In the genomic region with DNA sequence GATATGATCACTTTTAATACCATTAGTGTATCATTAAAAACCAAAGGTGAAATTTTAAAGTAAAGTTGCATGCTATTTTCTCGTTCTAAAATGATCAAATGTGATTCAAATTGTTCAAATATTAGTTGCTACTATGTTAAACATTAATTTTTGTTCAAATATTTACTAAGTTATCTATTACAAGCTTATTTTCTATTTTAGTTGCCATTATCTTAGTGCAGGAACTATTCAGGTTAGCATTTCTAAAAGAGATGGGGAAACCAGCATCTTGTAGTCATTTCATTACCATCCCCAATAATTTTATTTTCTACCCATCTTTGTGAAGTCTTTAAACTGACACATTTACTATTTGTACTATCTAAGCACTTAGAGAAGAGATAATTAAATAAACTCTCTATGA, we compare ENCODE assay signal across 22 cellular contexts.
A peak's percentile ranks its signal among the peaks of the same experiment; 100 is the strongest.
DNase-seq lines count a peak whose midpoint lies in the region; ATAC-seq, FAIRE-seq and TF ChIP-seq lines count a peak whose summit lies in the region.
"Had no signal": no experiment of that assay in that cellular context is flagged by ENCODE, and none has a peak within 500 bp of the region (broad histone marks: within the 10 kb centered on the region; RNA-seq: fewer than 3 reads in every experiment).

No MANE protein-coding gene starts in this region.

- TF ChIP-seq RAD21 in SK-N-SH (IDR thresholded peaks at IDR 0.05; ENCODE audit: low read length), result no peak

- H3K79me2 ChIP-seq in SK-N-SH (ENCODE audit: insufficient read depth), result no peaks in the 10 kb centered on the region

- H3K4me3 ChIP-seq in SK-N-SH (ENCODE audit: low read depth in 2 of 2, low read length in 1 of 2), result no peak overlapping the region
- H3K4me3 ChIP-seq in body of pancreas, result no peak overlapping the region
- H3K4me3 ChIP-seq in kidney (ENCODE audit: low read length in 2 of 2), result no peak overlapping the region
- no peak overlapping the region for H3K4me3 ChIP-seq in small intestine (ENCODE audit: low read depth in 1 of 2, low read length in 2 of 2)
- no peak overlapping the region for H3K4me3 ChIP-seq in esophagus muscularis mucosa

- no peak overlapping the region for H3K9ac ChIP-seq in SK-N-SH
- no peak overlapping the region for H3K9ac ChIP-seq in kidney (ENCODE audit: low read length in 2 of 2)

- CTCF ChIA-PET in SK-N-SH (lab: Yijun Ruan, JAX), result no interaction called here

- TF ChIP-seq POLR2A in body of pancreas (IDR thresholded peaks at IDR 0.05) (no peak), esophagus muscularis mucosa (IDR thresholded peaks at IDR 0.05; ENCODE audit: low read depth) (no peak)

- TF ChIP-seq EP300 in SK-N-SH (IDR thresholded peaks at IDR 0.05; ENCODE audit: borderline replicate concordance in 1 of 2, low read depth in 1 of 2, low read length in 1 of 2) (no peak), esophagus muscularis mucosa (IDR thresholded peaks at IDR 0.05) (no peak)

- peak; percentile 29 for FAIRE-seq in kidney (lab: Jason Lieb, UNC)
- FAIRE-seq in small intestine (lab: Jason Lieb, UNC), result peak; percentile 65
- FAIRE-seq: HepG2 had no signal

- no peaks in the 10 kb centered on the region for H4K20me1 ChIP-seq in SK-N-SH (ENCODE audit: insufficient read depth)

- H2AFZ ChIP-seq in SK-N-SH (ENCODE audit: low read depth), result no peak overlapping the region

- ATAC-seq in SK-N-SH treated with all-trans-retinoic acid at 6 μM for 48 hours (no peak), body of pancreas (peak; percentile 83)
- ATAC-seq: HCT116, HepG2 had no signal

- whole genome bisulfite sequencing in SK-N-SH (ENCODE audit: low lambda C conversion rate), result 76% methylated on average over 1 of the region's 1 CpG
- 5 to 21% methylated on average over 1 of the region's 1 CpG for WGBS in body of pancreas, 2 donors
- 63 to 79% (median 75%) methylated on average over 1 of the region's 1 CpG for WGBS in small intestine, 3 donors
- 97% methylated on average over 1 of the region's 1 CpG for WGBS in esophagus muscularis mucosa

- no peaks in the 10 kb centered on the region; the same call in 1 of the 2 replicates for H3K9me2 ChIP-seq in SK-N-SH

- no peak for TF ChIP-seq CTCF in SK-N-SH (IDR thresholded peaks at IDR 0.05)
- no peak for TF ChIP-seq CTCF in body of pancreas (IDR thresholded peaks at IDR 0.05)
- TF ChIP-seq CTCF in kidney (IDR thresholded peaks at IDR 0.05; ENCODE audit: borderline replicate concordance, extremely low read depth, insufficient read depth), result no peak
- no peak for TF ChIP-seq CTCF in esophagus muscularis mucosa (IDR thresholded peaks at IDR 0.05)

- H3K4me1 ChIP-seq in SK-N-SH (ENCODE audit: control insufficient read depth in 1 of 2, insufficient read depth in 2 of 2, low read depth in 1 of 2, low read length in 1 of 2), result no peaks in the 10 kb centered on the region
- H3K4me1 ChIP-seq in body of pancreas, result peaks cover 33% of the 10 kb centered on the region
- H3K4me1 ChIP-seq in kidney (ENCODE audit: control insufficient read depth in 1 of 2, insufficient read depth in 1 of 2, low read depth in 1 of 2, low read length in 2 of 2), result no peaks in the 10 kb centered on the region
- H3K4me1 ChIP-seq in small intestine (ENCODE audit: control insufficient read depth in 2 of 2, insufficient read depth in 1 of 2, low read depth in 1 of 2, low read length in 1 of 2), result no peaks in the 10 kb centered on the region
- peaks cover 3 to 22% (median 20%) of the 10 kb centered on the region in 4 donors for H3K4me1 ChIP-seq in esophagus muscularis mucosa
- H3K4me1 ChIP-seq: BE2C had no signal

- POLR2A ChIA-PET in SK-N-SH (lab: Yijun Ruan, JAX), result no interaction called here

- H3K27ac ChIP-seq in SK-N-SH (ENCODE audit: low read depth in 2 of 2, low read length in 1 of 2) (no peak overlapping the region), body of pancreas (peak overlapping the region in 3 of 4 donors; percentile 7 to 65 (median 53)), kidney (ENCODE audit: low read depth in 2 of 2, low read length in 2 of 2) (no peak overlapping the region), small intestine (ENCODE audit: low read depth in 1 of 2, low read length in 1 of 2) (no peak overlapping the region), esophagus muscularis mucosa (replicated peaks in 1 of 4) (no peak overlapping the region)

- H3K9me3 ChIP-seq in SK-N-SH (no peaks in the 10 kb centered on the region), body of pancreas (no peaks in the 10 kb centered on the region), kidney (ENCODE audit: control insufficient read depth in 1 of 2, low read length in 2 of 2) (no peaks in the 10 kb centered on the region), small intestine (ENCODE audit: control insufficient read depth, low read depth) (no peaks in the 10 kb centered on the region), esophagus muscularis mucosa (no peaks in the 10 kb centered on the region)
- H3K9me3 ChIP-seq: BE2C had no signal

- no peaks in the 10 kb centered on the region for H3K27me3 ChIP-seq in SK-N-SH (ENCODE audit: insufficient read depth)
- H3K27me3 ChIP-seq in body of pancreas, result no peaks in the 10 kb centered on the region
- no peaks in the 10 kb centered on the region for H3K27me3 ChIP-seq in small intestine (ENCODE audit: control insufficient read depth in 2 of 2, insufficient read depth in 2 of 2, low read length in 2 of 2)
- no peaks in the 10 kb centered on the region for H3K27me3 ChIP-seq in esophagus muscularis mucosa
- H3K27me3 ChIP-seq: BE2C had no signal

- intact Hi-C loops in body of pancreas (cut with DNase I), result no loop called here
- intact Hi-C loops in kidney (cut with DNase I), result no loop called here
- intact Hi-C loops in esophagus muscularis mucosa (cut with DNase I), result no loop called here

- H3K4me2 ChIP-seq in SK-N-SH, result no peak overlapping the region

- no peak for DNase-seq in SK-N-SH
- no peak for DNase-seq in body of pancreas
- no peak for DNase-seq in kidney
- no peak for DNase-seq in small intestine
- DNase-seq in OCI-M2 (lab: John Stamatoyannopoulos, UW; ENCODE audit: unreplicated experiment), result no peak
- no peak for DNase-seq in esophagus muscularis mucosa (ENCODE audit: extremely low spot score)
- DNase-seq in NCI-H2171 (lab: John Stamatoyannopoulos, UW), result no peak
- DNase-seq: ACHN; BE2C; C1 segment of cervical spinal cord; CD4-positive, CD25-positive, alpha-beta regulatory T cell; CD8-positive, alpha-beta memory T cell; COR-L47; DMS 273 treated with DMSO at 0.1 percent for 48 hours; DMS79; GF-D8; GOT3; H7; HFFc6 had no signal

- no peaks in the 10 kb centered on the region for H3F3A ChIP-seq in SK-N-SH (replicated peaks; ENCODE audit: insufficient read depth)

- H3K36me3 ChIP-seq in SK-N-SH (replicated peaks in 1 of 2; ENCODE audit: control insufficient read depth in 1 of 2, insufficient read depth in 2 of 2, low read length in 1 of 2), result no peaks in the 10 kb centered on the region
- H3K36me3 ChIP-seq in body of pancreas (replicated peaks in 1 of 2; ENCODE audit: insufficient read depth in 1 of 2, low read depth in 2 of 2), result no peaks in the 10 kb centered on the region
- H3K36me3 ChIP-seq in kidney (ENCODE audit: control insufficient read depth in 1 of 2, insufficient read depth in 2 of 2, low read length in 2 of 2), result no peaks in the 10 kb centered on the region
- no peaks in the 10 kb centered on the region for H3K36me3 ChIP-seq in small intestine (ENCODE audit: control insufficient read depth in 2 of 2, insufficient read depth in 2 of 2, low read length in 2 of 2)
- H3K36me3 ChIP-seq in esophagus muscularis mucosa, result no peaks in the 10 kb centered on the region
- H3K36me3 ChIP-seq: BE2C had no signal

TF ChIP-seq in SK-N-SH treated with all-trans-retinoic acid at 6 μM for 48 hours, 23 proteins besides CTCF, POLR2A, EP300 and RAD21 (continues in another document):
- no peak for TF ChIP-seq RARB (CRISPR knock-in tag; IDR thresholded peaks at IDR 0.05)
- TF ChIP-seq, protein P1, sequence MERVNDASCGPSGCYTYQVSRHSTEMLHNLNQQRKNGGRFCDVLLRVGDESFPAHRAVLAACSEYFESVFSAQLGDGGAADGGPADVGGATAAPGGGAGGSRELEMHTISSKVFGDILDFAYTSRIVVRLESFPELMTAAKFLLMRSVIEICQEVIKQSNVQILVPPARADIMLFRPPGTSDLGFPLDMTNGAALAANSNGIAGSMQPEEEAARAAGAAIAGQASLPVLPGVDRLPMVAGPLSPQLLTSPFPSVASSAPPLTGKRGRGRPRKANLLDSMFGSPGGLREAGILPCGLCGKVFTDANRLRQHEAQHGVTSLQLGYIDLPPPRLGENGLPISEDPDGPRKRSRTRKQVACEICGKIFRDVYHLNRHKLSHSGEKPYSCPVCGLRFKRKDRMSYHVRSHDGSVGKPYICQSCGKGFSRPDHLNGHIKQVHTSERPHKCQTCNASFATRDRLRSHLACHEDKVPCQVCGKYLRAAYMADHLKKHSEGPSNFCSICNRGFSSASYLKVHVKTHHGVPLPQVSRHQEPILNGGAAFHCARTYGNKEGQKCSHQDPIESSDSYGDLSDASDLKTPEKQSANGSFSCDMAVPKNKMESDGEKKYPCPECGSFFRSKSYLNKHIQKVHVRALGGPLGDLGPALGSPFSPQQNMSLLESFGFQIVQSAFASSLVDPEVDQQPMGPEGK (CRISPR knock-in tag; IDR thresholded peaks at IDR 0.05; ENCODE audit: borderline replicate concordance), result no peak
- TF ChIP-seq OSR1 (CRISPR knock-in tag; IDR thresholded peaks at IDR 0.05), result no peak
- TF ChIP-seq ISL1 (CRISPR knock-in tag; IDR thresholded peaks at IDR 0.05), result 0 out of 2 replicates have a peak, but pooled peaks have one; percentile 10
- no peak for TF ChIP-seq CSDC2 (CRISPR knock-in tag; IDR thresholded peaks at IDR 0.05)

TF ChIP-seq in SK-N-SH, 30 proteins besides CTCF, POLR2A, EP300 and RAD21 (continues in another document):
- TF ChIP-seq, protein P2, sequence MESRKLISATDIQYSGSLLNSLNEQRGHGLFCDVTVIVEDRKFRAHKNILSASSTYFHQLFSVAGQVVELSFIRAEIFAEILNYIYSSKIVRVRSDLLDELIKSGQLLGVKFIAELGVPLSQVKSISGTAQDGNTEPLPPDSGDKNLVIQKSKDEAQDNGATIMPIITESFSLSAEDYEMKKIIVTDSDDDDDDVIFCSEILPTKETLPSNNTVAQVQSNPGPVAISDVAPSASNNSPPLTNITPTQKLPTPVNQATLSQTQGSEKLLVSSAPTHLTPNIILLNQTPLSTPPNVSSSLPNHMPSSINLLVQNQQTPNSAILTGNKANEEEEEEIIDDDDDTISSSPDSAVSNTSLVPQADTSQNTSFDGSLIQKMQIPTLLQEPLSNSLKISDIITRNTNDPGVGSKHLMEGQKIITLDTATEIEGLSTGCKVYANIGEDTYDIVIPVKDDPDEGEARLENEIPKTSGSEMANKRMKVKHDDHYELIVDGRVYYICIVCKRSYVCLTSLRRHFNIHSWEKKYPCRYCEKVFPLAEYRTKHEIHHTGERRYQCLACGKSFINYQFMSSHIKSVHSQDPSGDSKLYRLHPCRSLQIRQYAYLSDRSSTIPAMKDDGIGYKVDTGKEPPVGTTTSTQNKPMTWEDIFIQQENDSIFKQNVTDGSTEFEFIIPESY (IDR thresholded peaks at IDR 0.05; ENCODE audit: borderline replicate concordance, low read depth), result no peak
- TF ChIP-seq FOXJ3 (CRISPR knock-in tag; IDR thresholded peaks at IDR 0.05) (no peak), MEF2A (IDR thresholded peaks at IDR 0.05; ENCODE audit: borderline replicate concordance, low read depth) (no peak), FOXM1 (IDR thresholded peaks at IDR 0.05; ENCODE audit: low read depth) (no peak), YY1 (IDR thresholded peaks at IDR 0.05; ENCODE audit: low read depth) (no peak), TCF12 (IDR thresholded peaks at IDR 0.05) (no peak)

Comparison
In these comparisons a context has a peak if more than half of its experiments do, and no peak if none do; other contexts are left out.
1. H3K27ac ChIP-seq: peak in body of pancreas (3 of 4); none in SK-N-SH (0 of 2), kidney (0 of 2), small intestine (0 of 2) and esophagus muscularis mucosa (0 of 4).